Comparison of ENCODE assay signal across 40 cellular contexts in the genomic region with DNA sequence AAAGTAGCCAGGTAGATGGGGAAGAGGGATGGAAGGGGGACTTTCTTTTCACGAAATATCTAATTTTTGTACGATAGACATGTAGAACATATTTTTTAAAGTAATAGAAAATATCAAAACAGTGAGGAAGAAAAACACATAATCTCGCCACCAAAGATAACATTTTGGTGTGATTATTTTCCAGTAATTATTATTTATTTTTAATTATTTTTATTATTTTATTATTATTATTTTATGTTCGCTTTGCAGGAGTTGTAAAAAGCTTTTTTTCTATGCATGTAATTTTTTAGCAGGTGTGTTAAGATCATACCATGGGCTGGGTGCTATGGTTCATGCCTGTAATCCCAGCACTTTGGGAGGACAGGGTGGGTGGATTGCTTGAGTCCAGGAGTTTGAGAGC.
"Had no signal": no experiment of that assay in that cellular context is flagged by ENCODE, and none has a peak within 500 bp of the region (broad histone marks: within the 10 kb centered on the region; RNA-seq: fewer than 3 reads in every experiment).

No MANE protein-coding gene starts in this region.

- H3K9me3 ChIP-seq: adrenal gland, ascending aorta, body of pancreas had no signal

- H3K27me3 ChIP-seq: ascending aorta, body of pancreas, brain microvascular endothelial cell, breast epithelium, cardiac muscle cell had no signal

- H3K27ac ChIP-seq: adrenal gland, ascending aorta, body of pancreas, brain microvascular endothelial cell, breast epithelium, cardiac muscle cell had no signal

- H3K9me3 Mint-ChIP-seq: activated naive CD4-positive, alpha-beta T cell treated with anti-CD3 and anti-CD28 coated beads, Interleukin-2, amount 10 ng/mL, durations not matched to agents 7 days and 5 days had no signal

- H3K4me3 Mint-ChIP-seq: activated naive CD4-positive, alpha-beta T cell treated with anti-CD3 and anti-CD28 coated beads for 36 hours; activated naive CD4-positive, alpha-beta T cell treated with anti-CD3 and anti-CD28 coated beads, Interleukin-2, amount 10 ng/mL, durations not matched to agents 7 days and 5 days; activated naive CD4-positive, alpha-beta T cell treated with anti-CD3 and anti-CD28 coated beads, Interleukin-2, amount 50 U/mL, for 24 hours; activated naive CD8-positive, alpha-beta T cell; activated naive CD8-positive, alpha-beta T cell treated with anti-CD3 and anti-CD28 coated beads for 36 hours; activated naive CD8-positive, alpha-beta T cell treated with anti-CD3 and anti-CD28 coated beads, Interleukin-2, amount 10 ng/mL, durations not matched to agents 7 days and 5 days; activated naive CD8-positive, alpha-beta T cell treated with anti-CD3 and anti-CD28 coated beads, Interleukin-2, amount 50 U/mL, for 24 hours; activated T-cell treated with anti-CD3 and anti-CD28 coated beads, Interleukin-2, amount 50 U/mL, for 24 hours; activated T-cell treated with anti-CD3 and anti-CD28 coated beads, Interleukin-2, amount 50 U/mL, for 4 hours; activated T-cell treated with anti-CD3 and anti-CD28 coated beads, Interleukin-2, amount 50 U/mL, for 72 hours; activated T-helper 1 cell treated with anti-CD3 and anti-CD28 coated beads, Interleukin-12 subunit alpha, Interleukin-12 subunit beta, Interleukin-2, Interleukin-4 antibody, amounts not matched to agents 30 ng/mL and 10 ng/mL and 1 ng/mL, durations not matched to agents 14 hours and 24 hours and 36 hours; activated T-helper 17 cell treated with anti-CD3 and anti-CD28 coated beads, Interleukin-2, amount 50 U/mL, for 72 hours; brain; central memory CD8-positive, alpha-beta T cell had no signal

- DNase-seq: activated effector memory CD4-positive, alpha-beta T cell treated with anti-CD3 and anti-CD28 coated beads, Interleukin-2, amount 50 U/mL, for 16 hours; activated effector memory CD4-positive, alpha-beta T cell treated with Interleukin-2 at 50 U/mL for 16 hours; activated gamma-delta T cell; activated gamma-delta T cell treated with Interleukin-2 at 50 U/mL for 16 hours; activated naive CD4-positive, alpha-beta T cell; activated naive CD4-positive, alpha-beta T cell treated with anti-CD3 and anti-CD28 coated beads for 36 hours; activated naive CD4-positive, alpha-beta T cell treated with anti-CD3 and anti-CD28 coated beads, Interleukin-2, amount 10 ng/mL, durations not matched to agents 7 days and 5 days; activated naive CD4-positive, alpha-beta T cell treated with anti-CD3 and anti-CD28 coated beads, Interleukin-2, amount 50 U/mL, for 16 hours; activated naive CD4-positive, alpha-beta T cell treated with Interleukin-2 at 50 U/mL for 16 hours; activated naive CD8-positive, alpha-beta T cell treated with anti-CD3 and anti-CD28 coated beads for 36 hours; activated naive CD8-positive, alpha-beta T cell treated with anti-CD3 and anti-CD28 coated beads, Interleukin-2, amount 10 ng/mL, durations not matched to agents 7 days and 5 days; activated naive CD8-positive, alpha-beta T cell treated with anti-CD3 and anti-CD28 coated beads, Interleukin-2, amount 50 U/mL, for 24 hours; activated T-cell treated with anti-CD3 and anti-CD28 coated beads, Interleukin-2, amount 50 U/mL, for 1 hour; activated T-cell treated with anti-CD3 and anti-CD28 coated beads, Interleukin-2, amount 50 U/mL, for 24 hours; activated T-cell treated with anti-CD3 and anti-CD28 coated beads, Interleukin-2, amount 50 U/mL, for 4 hours; activated T-cell treated with anti-CD3 and anti-CD28 coated beads, Interleukin-2, amount 50 U/mL, for 48 hours; activated T-cell treated with anti-CD3 and anti-CD28 coated beads, Interleukin-2, amount 50 U/mL, for 72 hours; adrenal gland; amniotic stem cell; amygdala; anterior cingulate cortex; aorta; body of pancreas; brain microvascular endothelial cell; caudate nucleus; central memory CD4-positive, alpha-beta T cell; cerebellar nuclear complex had no signal

- H3K4me1 ChIP-seq: adrenal gland, ascending aorta, body of pancreas, breast epithelium had no signal

- ATAC-seq: activated naive CD4-positive, alpha-beta T cell treated with anti-CD3 and anti-CD28 coated beads, Interleukin-2, amount 50 U/mL, for 72 hours; activated T-cell treated with anti-CD3 and anti-CD28 coated beads, Interleukin-2, amount 50 U/mL, for 4 hours; activated T-helper 17 cell treated with anti-CD3 and anti-CD28 coated beads, Interleukin-2, amount 50 U/mL, for 72 hours; body of pancreas had no signal

- H3K4me3 ChIP-seq: adrenal gland, ascending aorta, body of pancreas, breast epithelium, cardiac muscle cell had no signal

- H3K27me3 Mint-ChIP-seq: activated naive CD4-positive, alpha-beta T cell treated with anti-CD3 and anti-CD28 coated beads, Interleukin-2, amount 10 ng/mL, durations not matched to agents 7 days and 5 days; activated naive CD4-positive, alpha-beta T cell treated with anti-CD3 and anti-CD28 coated beads, Interleukin-2, amount 50 U/mL, for 24 hours; activated naive CD8-positive, alpha-beta T cell; activated naive CD8-positive, alpha-beta T cell treated with anti-CD3 and anti-CD28 coated beads, Interleukin-2, amount 50 U/mL, for 24 hours; activated T-cell treated with anti-CD3 and anti-CD28 coated beads, Interleukin-2, amount 50 U/mL, for 24 hours; activated T-helper 17 cell treated with anti-CD3 and anti-CD28 coated beads, Interleukin-2, amount 50 U/mL, for 72 hours; central memory CD8-positive, alpha-beta T cell had no signal

- H3K4me1 Mint-ChIP-seq: activated naive CD4-positive, alpha-beta T cell treated with anti-CD3 and anti-CD28 coated beads, Interleukin-2, amount 10 ng/mL, durations not matched to agents 7 days and 5 days; activated naive CD4-positive, alpha-beta T cell treated with anti-CD3 and anti-CD28 coated beads, Interleukin-2, amount 50 U/mL, for 24 hours; activated naive CD8-positive, alpha-beta T cell treated with anti-CD3 and anti-CD28 coated beads for 36 hours; activated naive CD8-positive, alpha-beta T cell treated with anti-CD3 and anti-CD28 coated beads, Interleukin-2, amount 50 U/mL, for 24 hours; activated T-helper 17 cell treated with anti-CD3 and anti-CD28 coated beads, Interleukin-2, amount 50 U/mL, for 72 hours; brain; central memory CD8-positive, alpha-beta T cell had no signal

- H3K36me3 Mint-ChIP-seq: activated naive CD4-positive, alpha-beta T cell treated with anti-CD3 and anti-CD28 coated beads, Interleukin-2, amount 10 ng/mL, durations not matched to agents 7 days and 5 days; activated naive CD8-positive, alpha-beta T cell; activated naive CD8-positive, alpha-beta T cell treated with anti-CD3 and anti-CD28 coated beads for 36 hours; brain had no signal

- H3K27ac Mint-ChIP-seq: activated naive CD4-positive, alpha-beta T cell treated with anti-CD3 and anti-CD28 coated beads for 36 hours; activated naive CD4-positive, alpha-beta T cell treated with anti-CD3 and anti-CD28 coated beads, Interleukin-2, amount 10 ng/mL, durations not matched to agents 7 days and 5 days; activated naive CD4-positive, alpha-beta T cell treated with anti-CD3 and anti-CD28 coated beads, Interleukin-2, amount 50 U/mL, for 24 hours; activated naive CD4-positive, alpha-beta T cell treated with anti-CD3 and anti-CD28 coated beads, Interleukin-2, amount 50 U/mL, for 72 hours; activated naive CD8-positive, alpha-beta T cell; activated naive CD8-positive, alpha-beta T cell treated with anti-CD3 and anti-CD28 coated beads for 36 hours; activated naive CD8-positive, alpha-beta T cell treated with anti-CD3 and anti-CD28 coated beads, Interleukin-2, amount 10 ng/mL, durations not matched to agents 7 days and 5 days; activated naive CD8-positive, alpha-beta T cell treated with anti-CD3 and anti-CD28 coated beads, Interleukin-2, amount 50 U/mL, for 24 hours; activated T-cell treated with anti-CD3 and anti-CD28 coated beads, Interleukin-2, amount 50 U/mL, for 24 hours; activated T-cell treated with anti-CD3 and anti-CD28 coated beads, Interleukin-2, amount 50 U/mL, for 72 hours; activated T-helper 17 cell treated with anti-CD3 and anti-CD28 coated beads, Interleukin-2, amount 50 U/mL, for 72 hours; activated T-helper 2 cell treated with anti-CD3 and anti-CD28 coated beads, Interferon-gamma antibody, Interleukin-2, Interleukin-4, amounts not matched to agents 10 μg/mL and 5 μg/mL and 100 μg/mL, durations not matched to agents 14 hours and 24 hours and 36 hours had no signal

- FAIRE-seq: astrocyte, bronchial epithelial cell had no signal

- H3K36me3 ChIP-seq: adrenal gland, ascending aorta, brain microvascular endothelial cell, breast epithelium, cardiac muscle cell had no signal
